ENCODE assay signal across 8 cellular contexts in genomic region chr14:67622675-67623074, GRCh38. TPM values are rescaled to one million over a fixed set of nuclear protein-coding genes. Genes with fewer than 3 reads are reported as not detected.
DNase-seq lines count a peak whose midpoint lies in the region; ATAC-seq and TF ChIP-seq lines count a peak whose summit lies in the region.

No MANE protein-coding gene starts in this region.

- no peak overlapping the region for H3K4me3 ChIP-seq in cardiac muscle cell
- H3K4me3 ChIP-seq in MM.1S (ENCODE audit: low read length), result no peak overlapping the region

- no peak overlapping the region for H3K4me2 ChIP-seq in MM.1S (ENCODE audit: low read depth, low read length)

- ATAC-seq in Right ventricle myocardium superior (ENCODE audit: poor library complexity) (no peak), GM18858 (IDR thresholded peaks at IDR 0.05; ENCODE audit: unreplicated experiment) (no peak)

- H3K36me3 ChIP-seq in cardiac muscle cell (no peaks in the 10 kb centered on the region), MM.1S (replicated peaks; ENCODE audit: insufficient read depth, low read length) (no peaks in the 10 kb centered on the region)

- TF ChIP-seq CTCF in cardiac muscle cell (IDR thresholded peaks at IDR 0.05; ENCODE audit: low read depth, low read length) (no peak), MM.1S (IDR thresholded peaks at IDR 0.05; ENCODE audit: low read length) (no peak)

- peaks cover 9% of the 10 kb centered on the region for H3F3A ChIP-seq in MM.1S (ENCODE audit: insufficient read depth, low read length)

- H3K27me3 ChIP-seq in cardiac muscle cell (no peaks in the 10 kb centered on the region), MM.1S (replicated peaks; ENCODE audit: insufficient read depth, low read length) (no peaks in the 10 kb centered on the region)

- DNase-seq in cardiac muscle cell (ENCODE audit: low read depth in 1 of 2, low spot score in 1 of 2), result peak; percentile 86 to 92
- no peak for DNase-seq in Right ventricle myocardium superior
- DNase-seq in RPMI8226, result peak; percentile 79
- DNase-seq in epidermal melanocyte (ENCODE audit: insufficient read length, low spot score), result peak; percentile 61
- peak in 33 of 56 donors; percentile 3 to 66 (median 16) for DNase-seq in nucleus accumbens (lab: John Stamatoyannopoulos, UW)
- no peak for DNase-seq in stimulated activated CD4-positive, alpha-beta T cell treated with anti-CD3 and anti-CD28 coated beads, Interleukin-4, amount 100 ng/mL, for 4 hours
- DNase-seq in MM.1S, result no peak

- no peaks in the 10 kb centered on the region for H3K9me2 ChIP-seq in MM.1S (replicated peaks; ENCODE audit: insufficient read depth, low read length)

- H3K27ac ChIP-seq in cardiac muscle cell (peak overlapping the region; percentile 76), MM.1S (ENCODE audit: low read length) (no peak overlapping the region)

- H3K9me3 ChIP-seq in cardiac muscle cell (ENCODE audit: low read depth), result no peaks in the 10 kb centered on the region
- no peaks in the 10 kb centered on the region for H3K9me3 ChIP-seq in MM.1S (replicated peaks; ENCODE audit: insufficient read depth, low read length)

- H3K9ac ChIP-seq in MM.1S (ENCODE audit: low read length), result no peak overlapping the region

- intact Hi-C loops in Right ventricle myocardium superior (cut with DNase I), result no loop called here

- H3K4me1 ChIP-seq in cardiac muscle cell (ENCODE audit: low read depth), result peaks cover 12% of the 10 kb centered on the region
- H3K4me1 ChIP-seq in MM.1S (ENCODE audit: low read length), result 0 out of 2 replicates have a peak, but pooled peaks cover 2% of the 10 kb centered on the region

- H2AFZ ChIP-seq in MM.1S (ENCODE audit: low read length), result no peak overlapping the region

- H3K79me2 ChIP-seq in MM.1S (ENCODE audit: low read length), result no peaks in the 10 kb centered on the region

- no peaks in the 10 kb centered on the region for H4K20me1 ChIP-seq in MM.1S (ENCODE audit: insufficient read depth, low read length)

RNA-seq across cellular contexts. Expression of gene ARG2, which starts 3.0 kb away (rescaled TPM):
- total RNA-seq in cardiac muscle cell, result 11.0 and 16.0 TPM in 2 replicates
- 12.9 and 16.1 TPM in 2 replicates for polyA plus RNA-seq in cardiac muscle cell
- total RNA-seq in Right ventricle myocardium superior, result 0.75 TPM

RNA-seq across cellular contexts. Expression of gene PIGH, which starts 22.6 kb away (rescaled TPM):
- total RNA-seq in cardiac muscle cell, result 11.3 and 18.4 TPM in 2 replicates
- 14.3 and 31.3 TPM in 2 replicates for polyA plus RNA-seq in cardiac muscle cell
- total RNA-seq in Right ventricle myocardium superior, result 12.0 TPM

RNA-seq across cellular contexts. Expression of gene VTI1B, which starts 51.8 kb away (rescaled TPM):
- 64.6 and 77.8 TPM in 2 replicates for total RNA-seq in cardiac muscle cell
- polyA plus RNA-seq in cardiac muscle cell, result 124 and 136 TPM in 2 replicates
- total RNA-seq in Right ventricle myocardium superior, result 113 TPM

Comparison
In these comparisons a context has a peak if more than half of its experiments do, and no peak if none do; other contexts are left out.
1. DNase-seq: peak in cardiac muscle cell (2 of 2), RPMI8226 (single experiment), epidermal melanocyte (single experiment) and nucleus accumbens (33 of 56); none in Right ventricle myocardium superior (single experiment), stimulated activated CD4-positive, alpha-beta T cell treated with anti-CD3 and anti-CD28 coated beads, Interleukin-4, amount 100 ng/mL, for 4 hours (0 of 2) and MM.1S (single experiment).